15 cellular contexts compared by ENCODE assay signal in the genomic region with DNA sequence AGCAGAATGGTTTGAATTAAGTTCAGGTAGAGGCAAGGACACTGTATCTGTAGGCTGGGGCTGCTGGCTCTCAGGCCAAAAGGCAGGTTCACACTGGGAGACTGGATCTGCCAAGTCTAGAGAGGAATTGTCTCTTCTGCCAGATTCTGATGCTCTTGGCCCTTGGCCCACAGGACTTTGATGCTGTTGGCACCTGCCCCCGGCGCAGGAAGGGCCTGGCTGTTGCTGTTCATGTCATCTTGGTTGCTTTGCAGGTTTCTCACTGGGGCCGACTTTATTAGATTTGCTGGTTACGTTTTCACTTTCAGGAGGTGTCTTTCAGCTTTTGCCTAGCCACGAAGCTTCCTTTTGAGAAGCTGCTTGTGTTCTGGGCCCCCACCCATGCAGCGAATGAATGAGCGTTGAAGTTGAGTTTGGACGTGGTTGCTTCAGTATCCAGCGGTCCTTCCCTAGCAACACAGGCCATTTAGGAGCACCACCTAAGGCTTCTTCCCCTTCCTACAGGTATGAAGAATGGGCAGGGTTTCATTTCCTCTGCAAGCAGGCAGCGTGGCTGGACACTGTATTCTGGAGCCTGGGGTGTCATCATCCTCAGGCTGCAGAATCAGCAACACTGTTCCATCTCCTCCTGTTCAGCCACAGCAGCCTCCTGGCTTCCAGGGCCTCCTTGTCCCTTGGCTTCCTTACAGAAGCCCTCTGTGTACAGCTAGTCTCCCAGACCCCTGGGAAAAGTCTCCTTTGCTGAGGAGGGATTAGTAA.
A peak's percentile ranks its signal among the peaks of the same experiment; 100 is the strongest.
DNase-seq lines count a peak whose midpoint lies in the region; ATAC-seq and TF ChIP-seq lines count a peak whose summit lies in the region.
"Had no signal": no experiment of that assay in that cellular context is flagged by ENCODE, and none has a peak within 500 bp of the region (broad histone marks: within the 10 kb centered on the region; RNA-seq: fewer than 3 reads in every experiment).

No MANE protein-coding gene starts in this region.

- no peak overlapping the region for H3K4me3 ChIP-seq in left ventricle myocardium inferior
- H3K4me3 ChIP-seq: upper lobe of right lung had no signal

- TF ChIP-seq CTCF in 22Rv1 (IDR thresholded peaks at IDR 0.05) (no peak), left ventricle myocardium inferior (IDR thresholded peaks at IDR 0.05; ENCODE audit: borderline replicate concordance) (no peak)

- DNase-seq in GM19238 (ENCODE audit: insufficient read length, low spot score) (peak; percentile 12), NCI-H446 (lab: John Stamatoyannopoulos, UW) (peak; percentile 81 to 94), left ventricle myocardium inferior (peak; percentile 51), NOMO-1 treated with dmso at 0.1 percent for 144 hours (lab: John Stamatoyannopoulos, UW; ENCODE audit: unreplicated experiment) (no peak), sciatic nerve (ENCODE audit: low spot score) (no peak)
- DNase-seq: activated CD4-positive, alpha-beta T cell treated with anti-CD3 and anti-CD28 coated beads, Interleukin-2, amount 10 ng/mL, durations not matched to agents 7 days and 5 days; activated gamma-delta T cell; foreskin keratinocyte; stimulated activated CD4-positive, alpha-beta T cell treated with anti-CD3 and anti-CD28 coated beads, Interleukin-1b, Interleukin-23, amount 100 ng/mL, for 48 hours; T-helper 1 cell; upper lobe of right lung had no signal

- ATAC-seq in GM19395 (IDR thresholded peaks at IDR 0.05; ENCODE audit: unreplicated experiment), result no peak
- no peak for ATAC-seq in HG03108 (IDR thresholded peaks at IDR 0.05; ENCODE audit: unreplicated experiment)
- no peak for ATAC-seq in sciatic nerve
- ATAC-seq: foreskin keratinocyte, HCT116, upper lobe of right lung had no signal

- no peaks in the 10 kb centered on the region for H3K9me3 ChIP-seq in left ventricle myocardium inferior (replicated peaks)
- H3K9me3 ChIP-seq: upper lobe of right lung had no signal

- peaks cover 27% of the 10 kb centered on the region for H3K27me3 ChIP-seq in left ventricle myocardium inferior (ENCODE audit: low read depth)
- H3K27me3 ChIP-seq: upper lobe of right lung had no signal

- H3K36me3 ChIP-seq in left ventricle myocardium inferior, result no peaks in the 10 kb centered on the region
- H3K36me3 ChIP-seq: upper lobe of right lung had no signal

- intact Hi-C loops in left ventricle myocardium inferior (cut with micrococcal nuclease), result loop anchor here (5.0 kb wide), 1 partner anchor 217 kb away; no protein-coding TSS in a partner anchor
- intact Hi-C loops in sciatic nerve (cut with DNase I), result no loop called here

- H3K4me1 ChIP-seq in left ventricle myocardium inferior, result peaks cover 3% of the 10 kb centered on the region
- H3K4me1 ChIP-seq: foreskin keratinocyte, upper lobe of right lung had no signal

- H3K27ac ChIP-seq in 22Rv1 (peak overlapping the region; percentile 24; the same call in 1 of the 2 replicates), left ventricle myocardium inferior (replicated peaks) (no peak overlapping the region)
- H3K27ac ChIP-seq: foreskin keratinocyte, upper lobe of right lung had no signal

Comparison
In these comparisons a context has a peak if more than half of its experiments do, and no peak if none do; other contexts are left out.
1. DNase-seq: peak in GM19238 (single experiment), NCI-H446 (2 of 2) and left ventricle myocardium inferior (single experiment); none in NOMO-1 treated with dmso at 0.1 percent for 144 hours (single experiment) and sciatic nerve (single experiment).